ENCODE assay signal across 16 cellular contexts in genomic region chr3:119969759-119970158, GRCh38.
DNase-seq lines count a peak whose midpoint lies in the region; ATAC-seq, FAIRE-seq and TF ChIP-seq lines count a peak whose summit lies in the region.
"Had no signal": no experiment of that assay in that cellular context is flagged by ENCODE, and none has a peak within 500 bp of the region (broad histone marks: within the 10 kb centered on the region; RNA-seq: fewer than 3 reads in every experiment).

No MANE protein-coding gene starts in this region.

- no peak for TF ChIP-seq POLR2A in GM12891 (IDR thresholded peaks at IDR 0.05; ENCODE audit: low read depth, low read length)

- no peak for DNase-seq in GM12891 (ENCODE audit: insufficient read length, low spot score)
- DNase-seq in HPDE6-E6E7 (ENCODE audit: extremely low spot score) = peak; percentile 31
- no peak for DNase-seq in WTC11 (ENCODE audit: low spot score)
- DNase-seq in epithelial cell of esophagus (ENCODE audit: low read depth) = peak; percentile 80
- DNase-seq in T-cell = no peak
- no peak for DNase-seq in GM10248 (ENCODE audit: extremely low spot score)
- no peak for DNase-seq in NCI-H1092 (lab: John Stamatoyannopoulos, UW)
- no peak for DNase-seq in COR-L47 (lab: John Stamatoyannopoulos, UW)
- DNase-seq: DMS153, H9, Karpas-422, MM.1S, NCI-H1105, NCI-H2029, SIG-M5 had no signal

- CTCF ChIA-PET in WTC11 (lab: Charles Lee) = no interaction called here
- CTCF ChIA-PET in T-cell (lab: Charles Lee) = no interaction called here
- CTCF ChIA-PET in GM10248 (lab: Yijun Ruan, JAX) = no interaction called here

- ATAC-seq in WTC11 (no peak), T-cell (replicated peaks in 1 of 4) (no peak)

- FAIRE-seq in GM12891 (lab: Jason Lieb, UNC) = peak; percentile 9
- FAIRE-seq: RCC 7860 had no signal

- POLR2A ChIA-PET in WTC11 (lab: Charles Lee) = no interaction called here
- POLR2A ChIA-PET in T-cell (lab: Charles Lee) = no interaction called here
- POLR2A ChIA-PET in GM10248 (lab: Yijun Ruan, JAX) = no interaction called here

- H3K9me3 Mint-ChIP-seq in WTC11 (peaks cover 6% of the 10 kb centered on the region; the same call in 1 of the 2 replicates), T-cell (peaks cover 0 to 4% (median 3%) of the 10 kb centered on the region in 3 donors)
- H3K9me3 Mint-ChIP-seq: H9 had no signal

- TF ChIP-seq CTCF in WTC11 (IDR thresholded peaks at IDR 0.05) = no peak
- TF ChIP-seq CTCF in epithelial cell of esophagus (IDR thresholded peaks at IDR 0.05; ENCODE audit: insufficient read depth, low read depth, low read length, missing control alignments) = no peak
- TF ChIP-seq CTCF in GM10248 (IDR thresholded peaks at IDR 0.05; ENCODE audit: control extremely low read depth, extremely low read depth, low read depth, missing control alignments) = no peak

- H3K27ac Mint-ChIP-seq in WTC11 (peak overlapping the region; percentile 35), T-cell (no peak overlapping the region)

- H3K4me1 Mint-ChIP-seq in WTC11 (no peaks in the 10 kb centered on the region), T-cell (peaks cover 38 to 45% (median 38%) of the 10 kb centered on the region in 3 donors)

- H3K4me3 Mint-ChIP-seq in WTC11 (no peak overlapping the region), T-cell (no peak overlapping the region)
- H3K4me3 Mint-ChIP-seq: H9 had no signal

- H3K27me3 Mint-ChIP-seq in WTC11 (ENCODE audit: low read depth) (no peaks in the 10 kb centered on the region; the same call in 1 of the 2 replicates), T-cell (no peaks in the 10 kb centered on the region)

- H3K36me3 Mint-ChIP-seq in WTC11 = no peaks in the 10 kb centered on the region
- peaks cover 21% of the 10 kb centered on the region for H3K36me3 Mint-ChIP-seq in T-cell

- no peak overlapping the region for H3K4me3 ChIP-seq in epithelial cell of esophagus (ENCODE audit: low read length)

TF ChIP-seq in GM12891, 5 proteins besides CTCF, POLR2A, EP300 and RAD21:
- no peak for TF ChIP-seq POLR2AphosphoS5 (IDR thresholded peaks at IDR 0.05; ENCODE audit: low read depth, low read length)
- no peak for TF ChIP-seq TAF1 (IDR thresholded peaks at IDR 0.05; ENCODE audit: low read depth, low read length)
- TF ChIP-seq SPI1 (IDR thresholded peaks at IDR 0.05; ENCODE audit: low read depth, low read length) = no peak
- no peak for TF ChIP-seq PAX5 (IDR thresholded peaks at IDR 0.05; ENCODE audit: insufficient read depth, low read length, severe bottlenecking)
- no peak for TF ChIP-seq POU2F2 (IDR thresholded peaks at IDR 0.05; ENCODE audit: low read depth, low read length)
TF ChIP-seq in GM12891: peak in this region for 0.

TF ChIP-seq in WTC11, 78 proteins besides CTCF, POLR2A, EP300 and RAD21:
- TF ChIP-seq ZNF219 (CRISPR knock-in tag; IDR thresholded peaks at IDR 0.05; ENCODE audit: borderline replicate concordance) = no peak
- TF ChIP-seq GTF2I (CRISPR knock-in tag; conservative IDR thresholded peaks at IDR 0.05) = no peak
- no peak for TF ChIP-seq SP1 (CRISPR knock-in tag; conservative IDR thresholded peaks at IDR 0.05)
- TF ChIP-seq IRF2 (CRISPR knock-in tag; IDR thresholded peaks at IDR 0.05; ENCODE audit: borderline replicate concordance, low read depth) = no peak
- TF ChIP-seq ERG (CRISPR knock-in tag; IDR thresholded peaks at IDR 0.05) = no peak
- no peak for TF ChIP-seq PREB (CRISPR knock-in tag; IDR thresholded peaks at IDR 0.05; ENCODE audit: borderline replicate concordance)
- no peak for TF ChIP-seq FOXP1 (CRISPR knock-in tag; IDR thresholded peaks at IDR 0.05; ENCODE audit: borderline replicate concordance)
- TF ChIP-seq SOX15 (CRISPR knock-in tag; IDR thresholded peaks at IDR 0.05) = no peak
- TF ChIP-seq, protein P1, sequence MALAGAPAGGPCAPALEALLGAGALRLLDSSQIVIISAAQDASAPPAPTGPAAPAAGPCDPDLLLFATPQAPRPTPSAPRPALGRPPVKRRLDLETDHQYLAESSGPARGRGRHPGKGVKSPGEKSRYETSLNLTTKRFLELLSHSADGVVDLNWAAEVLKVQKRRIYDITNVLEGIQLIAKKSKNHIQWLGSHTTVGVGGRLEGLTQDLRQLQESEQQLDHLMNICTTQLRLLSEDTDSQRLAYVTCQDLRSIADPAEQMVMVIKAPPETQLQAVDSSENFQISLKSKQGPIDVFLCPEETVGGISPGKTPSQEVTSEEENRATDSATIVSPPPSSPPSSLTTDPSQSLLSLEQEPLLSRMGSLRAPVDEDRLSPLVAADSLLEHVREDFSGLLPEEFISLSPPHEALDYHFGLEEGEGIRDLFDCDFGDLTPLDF (CRISPR knock-in tag; IDR thresholded peaks at IDR 0.05) = no peak
- TF ChIP-seq ZBTB21 (CRISPR knock-in tag; IDR thresholded peaks at IDR 0.05; ENCODE audit: borderline replicate concordance) = no peak
- no peak for TF ChIP-seq TEAD4 (CRISPR knock-in tag; IDR thresholded peaks at IDR 0.05)
- TF ChIP-seq ZNF232 (CRISPR knock-in tag; IDR thresholded peaks at IDR 0.05) = no peak
- TF ChIP-seq JUN (CRISPR knock-in tag; IDR thresholded peaks at IDR 0.05) = no peak
- no peak for TF ChIP-seq NR1H2 (CRISPR knock-in tag; IDR thresholded peaks at IDR 0.05)
- TF ChIP-seq, protein P2, sequence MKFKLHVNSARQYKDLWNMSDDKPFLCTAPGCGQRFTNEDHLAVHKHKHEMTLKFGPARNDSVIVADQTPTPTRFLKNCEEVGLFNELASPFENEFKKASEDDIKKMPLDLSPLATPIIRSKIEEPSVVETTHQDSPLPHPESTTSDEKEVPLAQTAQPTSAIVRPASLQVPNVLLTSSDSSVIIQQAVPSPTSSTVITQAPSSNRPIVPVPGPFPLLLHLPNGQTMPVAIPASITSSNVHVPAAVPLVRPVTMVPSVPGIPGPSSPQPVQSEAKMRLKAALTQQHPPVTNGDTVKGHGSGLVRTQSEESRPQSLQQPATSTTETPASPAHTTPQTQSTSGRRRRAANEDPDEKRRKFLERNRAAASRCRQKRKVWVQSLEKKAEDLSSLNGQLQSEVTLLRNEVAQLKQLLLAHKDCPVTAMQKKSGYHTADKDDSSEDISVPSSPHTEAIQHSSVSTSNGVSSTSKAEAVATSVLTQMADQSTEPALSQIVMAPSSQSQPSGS (CRISPR knock-in tag; IDR thresholded peaks at IDR 0.05; ENCODE audit: borderline replicate concordance, low read depth) = no peak
- no peak for TF ChIP-seq ZNF396 (CRISPR knock-in tag; IDR thresholded peaks at IDR 0.05; ENCODE audit: borderline replicate concordance)
- no peak for TF ChIP-seq ZNF138 (CRISPR knock-in tag; conservative IDR thresholded peaks at IDR 0.05)
- TF ChIP-seq, protein P3, sequence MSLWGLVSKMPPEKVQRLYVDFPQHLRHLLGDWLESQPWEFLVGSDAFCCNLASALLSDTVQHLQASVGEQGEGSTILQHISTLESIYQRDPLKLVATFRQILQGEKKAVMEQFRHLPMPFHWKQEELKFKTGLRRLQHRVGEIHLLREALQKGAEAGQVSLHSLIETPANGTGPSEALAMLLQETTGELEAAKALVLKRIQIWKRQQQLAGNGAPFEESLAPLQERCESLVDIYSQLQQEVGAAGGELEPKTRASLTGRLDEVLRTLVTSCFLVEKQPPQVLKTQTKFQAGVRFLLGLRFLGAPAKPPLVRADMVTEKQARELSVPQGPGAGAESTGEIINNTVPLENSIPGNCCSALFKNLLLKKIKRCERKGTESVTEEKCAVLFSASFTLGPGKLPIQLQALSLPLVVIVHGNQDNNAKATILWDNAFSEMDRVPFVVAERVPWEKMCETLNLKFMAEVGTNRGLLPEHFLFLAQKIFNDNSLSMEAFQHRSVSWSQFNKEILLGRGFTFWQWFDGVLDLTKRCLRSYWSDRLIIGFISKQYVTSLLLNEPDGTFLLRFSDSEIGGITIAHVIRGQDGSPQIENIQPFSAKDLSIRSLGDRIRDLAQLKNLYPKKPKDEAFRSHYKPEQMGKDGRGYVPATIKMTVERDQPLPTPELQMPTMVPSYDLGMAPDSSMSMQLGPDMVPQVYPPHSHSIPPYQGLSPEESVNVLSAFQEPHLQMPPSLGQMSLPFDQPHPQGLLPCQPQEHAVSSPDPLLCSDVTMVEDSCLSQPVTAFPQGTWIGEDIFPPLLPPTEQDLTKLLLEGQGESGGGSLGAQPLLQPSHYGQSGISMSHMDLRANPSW (CRISPR knock-in tag; conservative IDR thresholded peaks at IDR 0.05; ENCODE audit: low read depth) = no peak
- no peak for TF ChIP-seq JAZF1 (CRISPR knock-in tag; IDR thresholded peaks at IDR 0.05)
- no peak for TF ChIP-seq USF1 (CRISPR knock-in tag; IDR thresholded peaks at IDR 0.05)
TF ChIP-seq in WTC11: peak in this region for 0.

Comparison
In these comparisons a context has a peak if more than half of its experiments do, and no peak if none do; other contexts are left out.
1. DNase-seq: peak in HPDE6-E6E7 (single experiment) and epithelial cell of esophagus (single experiment); none in GM12891 (single experiment), WTC11 (single experiment), T-cell (0 of 34), GM10248 (single experiment), NCI-H1092 (single experiment) and COR-L47 (single experiment).